ENCODE assay signal across 19 cellular contexts in the genomic region with DNA sequence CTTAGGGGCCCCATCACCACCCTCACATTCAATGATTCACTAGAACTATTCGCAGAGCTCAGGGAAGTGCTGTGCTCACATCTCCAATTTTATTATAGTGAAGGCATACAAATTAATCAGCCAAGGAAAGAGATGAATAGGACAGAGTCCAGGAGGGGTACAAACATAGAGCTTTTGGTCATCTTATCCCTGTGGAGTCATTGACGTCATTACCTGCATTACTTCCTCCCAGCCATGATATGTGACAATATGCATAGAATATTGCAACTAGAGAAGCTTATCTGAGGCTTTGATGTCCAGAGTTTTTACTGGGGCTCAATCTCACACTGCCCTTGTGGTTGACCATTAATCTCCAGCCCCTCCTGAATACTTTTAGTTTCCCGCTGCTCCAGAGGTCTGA. TPM values are rescaled to one million over a fixed set of nuclear protein-coding genes. Genes with fewer than 3 reads are reported as not detected.
DNase-seq lines count a peak whose midpoint lies in the region; ATAC-seq, FAIRE-seq and TF ChIP-seq lines count a peak whose summit lies in the region.
"Had no signal": no experiment of that assay in that cellular context is flagged by ENCODE, and none has a peak within 500 bp of the region (broad histone marks: within the 10 kb centered on the region; RNA-seq: fewer than 3 reads in every experiment).

No MANE protein-coding gene starts in this region.

- TF ChIP-seq RAD21 in K562 (CRISPR knock-in tag; conservative IDR thresholded peaks at IDR 0.05 in 1 of 2, IDR thresholded peaks at IDR 0.05 in 1 of 2) = no peak

- H3K27ac ChIP-seq in K562 (ENCODE audit: extremely low read depth, low read depth, low read length) = no peak overlapping the region
- H3K27ac ChIP-seq: ovary had no signal

- no peaks in the 10 kb centered on the region for H3K9me2 ChIP-seq in Loucy (replicated peaks; ENCODE audit: low read depth, low read length)

- no peak for TF ChIP-seq CTCF in Loucy (conservative IDR thresholded peaks at IDR 0.05; ENCODE audit: low read length)
- no peak for TF ChIP-seq CTCF in K562 (IDR thresholded peaks at IDR 0.05 in 2 of 3, conservative IDR thresholded peaks at IDR 0.05 in 1 of 3; ENCODE audit: insufficient read depth in 2 of 3, low read depth in 1 of 3, low read length in 3 of 3)
- TF ChIP-seq CTCF in osteocyte (IDR thresholded peaks at IDR 0.05) = no peak
- TF ChIP-seq CTCF in BE2C (IDR thresholded peaks at IDR 0.05; ENCODE audit: low read depth, low read length) = no peak

- peak overlapping the region; percentile 93 for H3K4me2 ChIP-seq in Loucy (ENCODE audit: low read depth, low read length, poor library complexity, severe bottlenecking)
- peak overlapping the region; percentile 78; the same call in 1 of the 2 replicates for H3K4me2 ChIP-seq in K562 (ENCODE audit: insufficient read depth, low read length)

- H3K27me3 ChIP-seq in Loucy (ENCODE audit: insufficient read depth, low read length, poor library complexity, severe bottlenecking) (no peaks in the 10 kb centered on the region), K562 (ENCODE audit: control insufficient read depth in 2 of 2, insufficient read depth in 2 of 2, low read length in 2 of 2) (no peaks in the 10 kb centered on the region), BE2C (no peaks in the 10 kb centered on the region)
- H3K27me3 ChIP-seq: ovary had no signal

- peaks cover 7% of the 10 kb centered on the region for H4K20me1 ChIP-seq in Loucy (ENCODE audit: insufficient read depth, low read length, poor library complexity, severe bottlenecking)
- H4K20me1 ChIP-seq in K562 (replicated peaks; ENCODE audit: control insufficient read depth, insufficient read depth, low read length) = no peaks in the 10 kb centered on the region

- no peaks in the 10 kb centered on the region for H3K36me3 Mint-ChIP-seq in activated naive CD4-positive, alpha-beta T cell treated with anti-CD3 and anti-CD28 coated beads for 36 hours (ENCODE audit: low read depth)
- H3K36me3 Mint-ChIP-seq in osteocyte (ENCODE audit: unreplicated experiment) = no peaks in the 10 kb centered on the region

- H3K27me3 Mint-ChIP-seq in activated naive CD4-positive, alpha-beta T cell treated with anti-CD3 and anti-CD28 coated beads for 36 hours (ENCODE audit: low read depth) = no peaks in the 10 kb centered on the region
- H3K27me3 Mint-ChIP-seq in osteocyte (ENCODE audit: unreplicated experiment) = no peaks in the 10 kb centered on the region

- POLR2A ChIA-PET in K562 (lab: Yijun Ruan, JAX) = interaction anchor here (0.6 to 1.2 kb wide), 5 partner anchors 16 to 1263 kb away, joined by 3 to 5 read pairs (median 3); no protein-coding TSS in a partner anchor

- TF ChIP-seq EP300 in K562 (IDR thresholded peaks at IDR 0.05; ENCODE audit: low read length) = no peak

- no peak for ATAC-seq in K562
- ATAC-seq: Right ventricle myocardium inferior had no signal

- H3K4me1 Mint-ChIP-seq in activated naive CD4-positive, alpha-beta T cell treated with anti-CD3 and anti-CD28 coated beads for 36 hours (ENCODE audit: low read depth) = peaks cover 28% of the 10 kb centered on the region
- H3K4me1 Mint-ChIP-seq in osteocyte (ENCODE audit: unreplicated experiment) = peaks cover 31% of the 10 kb centered on the region

- peaks cover 5% of the 10 kb centered on the region for H3F3A ChIP-seq in Loucy (ENCODE audit: low read depth)

- H3K36me3 ChIP-seq in Loucy (ENCODE audit: insufficient read depth, low read length) = no peaks in the 10 kb centered on the region
- H3K36me3 ChIP-seq in K562 (ENCODE audit: control insufficient read depth, insufficient read depth, low read length) = peaks cover 3% of the 10 kb centered on the region; the same call in 1 of the 3 replicates
- no peaks in the 10 kb centered on the region for H3K36me3 ChIP-seq in BE2C
- H3K36me3 ChIP-seq: ovary had no signal

- BruUV-seq in K562 (replicated peaks; lab: Mats Ljungman, UMichigan) = no TSS peak

- intact Hi-C loops in activated naive CD4-positive, alpha-beta T cell treated with anti-CD3 and anti-CD28 coated beads for 36 hours (cut with micrococcal nuclease) = loop anchor here (10.0 kb wide), 1 partner anchor 799 kb away; the partner anchor contains the start of gene PIAS1
- intact Hi-C loops in K562 (cut with micrococcal nuclease) = no loop called here

- in situ Hi-C loops in K562 (cut with MboI) = no loop called here

- H3K4me1 ChIP-seq in Loucy (ENCODE audit: insufficient read depth, low read length, poor library complexity, severe bottlenecking) (peaks cover 25% of the 10 kb centered on the region), K562 (replicated peaks in 1 of 2; ENCODE audit: control insufficient read depth in 2 of 2, insufficient read depth in 2 of 2, low read length in 2 of 2) (peaks cover 11 to 15% of the 10 kb centered on the region in 2 experiments; a peak in 4 of 5 replicates), BE2C (no peaks in the 10 kb centered on the region)

- H3K4me3 Mint-ChIP-seq in activated naive CD4-positive, alpha-beta T cell treated with anti-CD3 and anti-CD28 coated beads for 36 hours = peak overlapping the region; percentile 50
- H3K4me3 Mint-ChIP-seq in osteocyte (ENCODE audit: unreplicated experiment) = peak overlapping the region; percentile 57

- 39% methylated on average over 3 of the region's 3 CpGs for WGBS in K562 (ENCODE audit: insufficient coverage, low coverage, missing lambda C conversion rate)

- H3K9me1 ChIP-seq in K562 (ENCODE audit: control insufficient read depth, insufficient read depth, low read length) = no peaks in the 10 kb centered on the region

- no peak for DNase-seq in activated naive CD4-positive, alpha-beta T cell treated with anti-CD3 and anti-CD28 coated beads for 36 hours
- no peak for DNase-seq in activated naive CD4-positive, alpha-beta T cell treated with anti-CD3 and anti-CD28 coated beads, Interleukin-2, amount 50 U/mL, for 16 hours
- DNase-seq in K562 (ENCODE audit: extremely low read depth in 1 of 4, low spot score in 3 of 4) (peak in 2 of 4 experiments; percentile 11 to 18), osteocyte (ENCODE audit: extremely low spot score, unreplicated experiment) (no peak), NCI-H446 treated with DMSO at 0.1 percent for 48 hours (lab: John Stamatoyannopoulos, UW) (no peak), NCI-H1436 (lab: John Stamatoyannopoulos, UW) (no peak), BE2C (no peak)
- DNase-seq: activated gamma-delta T cell; hippocampal formation; Karpas-422; NCI-H226; ovary; stimulated activated CD4-positive, alpha-beta T cell treated with anti-CD3 and anti-CD28 coated beads, Interleukin-4, amount 100 ng/mL, for 1 hour; stimulated activated CD8-positive, alpha-beta memory T cell treated with anti-CD3 and anti-CD28 coated beads, Interleukin-4, amount 100 ng/mL, for 48 hours had no signal

- H2AFZ ChIP-seq in Loucy (ENCODE audit: low read length) (no peak overlapping the region), K562 (ENCODE audit: low read depth, low read length) (no peak overlapping the region)

- H3K79me2 ChIP-seq in Loucy (ENCODE audit: insufficient read depth, low read length) = peaks cover 29% of the 10 kb centered on the region
- peaks cover 34% of the 10 kb centered on the region for H3K79me2 ChIP-seq in K562 (ENCODE audit: control insufficient read depth, insufficient read depth, low read length)

- H3K27ac Mint-ChIP-seq in activated naive CD4-positive, alpha-beta T cell treated with anti-CD3 and anti-CD28 coated beads for 36 hours = no peak overlapping the region
- no peak overlapping the region for H3K27ac Mint-ChIP-seq in osteocyte (ENCODE audit: unreplicated experiment)

- no peaks in the 10 kb centered on the region for H3K9me3 Mint-ChIP-seq in activated naive CD4-positive, alpha-beta T cell treated with anti-CD3 and anti-CD28 coated beads for 36 hours
- H3K9me3 Mint-ChIP-seq in osteocyte (ENCODE audit: unreplicated experiment) = no peaks in the 10 kb centered on the region

- H3K4me3 ChIP-seq in Loucy (ENCODE audit: low read length, poor library complexity, severe bottlenecking) = no peak overlapping the region
- no peak overlapping the region for H3K4me3 ChIP-seq in K562
- no peak overlapping the region for H3K4me3 ChIP-seq in BE2C (ENCODE audit: low read depth, low read length)
- H3K4me3 ChIP-seq: ovary had no signal

- CTCF ChIA-PET in activated naive CD4-positive, alpha-beta T cell treated with anti-CD3 and anti-CD28 coated beads for 36 hours (lab: Charles Lee) = interaction anchor here (0.6 to 1.1 kb wide), 2 partner anchors 315 to 580 kb away, joined by 3 read pairs; no protein-coding TSS in a partner anchor
- CTCF ChIA-PET in K562 (lab: Yijun Ruan, JAX; ENCODE audit: low intra/inter-chr PET ratio) = interaction anchor here (0.6 kb wide), 1 partner anchor 580 kb away, joined by 4 read pairs; no protein-coding TSS in a partner anchor

- H3K9ac ChIP-seq in Loucy (ENCODE audit: low read depth, low read length, poor library complexity, severe bottlenecking) (no peak overlapping the region), K562 (ENCODE audit: insufficient read depth in 1 of 2, low read depth in 2 of 2, low read length in 2 of 2) (no peak overlapping the region)

- FAIRE-seq in K562 (lab: Jason Lieb, UNC) = no peak
- FAIRE-seq: bronchial epithelial cell, D721Med, H1 had no signal

- H3K9me3 ChIP-seq in Loucy (ENCODE audit: insufficient read depth, low read depth, low read length) (no peaks in the 10 kb centered on the region), K562 (replicated peaks; ENCODE audit: control insufficient read depth, insufficient read depth, low read depth, low read length) (no peaks in the 10 kb centered on the region), BE2C (no peaks in the 10 kb centered on the region)
- H3K9me3 ChIP-seq: ovary had no signal

- TF ChIP-seq POLR2A in K562 (conservative IDR thresholded peaks at IDR 0.05) = no peak

RNA-seq across cellular contexts. Expression of gene IQCH, which starts 1.5 kb away (rescaled TPM):
- total RNA-seq in activated naive CD4-positive, alpha-beta T cell treated with anti-CD3 and anti-CD28 coated beads for 36 hours = 1 to 10 TPM in 1 of 2 experiments, under 1 TPM in 1; 0.98 to 1.4 TPM
- total RNA-seq in K562 (2011; cell fraction: chromatin; rRNA removed; ENCODE audit: low replicate concordance) = 7.3 and 15.4 TPM in 2 replicates
- 3.8 and 4.3 TPM in 2 replicates for total RNA-seq in K562 (2011; cell fraction: nucleolus; rRNA removed)
- 10.1 and 19.7 TPM in 2 replicates for total RNA-seq in K562 (2011; cell fraction: nucleoplasm; rRNA removed)
- total RNA-seq in K562 (2014; rRNA removed) = 1.8 TPM in 2 replicates
- total RNA-seq in K562 (2014; rRNA removed; fragmentation: Illumina TruSeq; extraction: Trizol) = 3.4 and 4.9 TPM in 2 replicates
- 3.5 and 4.0 TPM in 2 replicates for total RNA-seq in K562 (2015; rRNA removed; fragmentation: Illumina TruSeq; extraction: Trizol)
- total RNA-seq in K562 (2021) = 1.9 and 3.2 TPM in 2 replicates
- 2.2 and 3.9 TPM in 2 replicates for polyA plus RNA-seq in K562 (2011; rRNA removed)
- 0.46 and 0.96 TPM in 2 replicates for polyA plus RNA-seq in K562 (2011; cell fraction: cytosol; rRNA removed)
- polyA plus RNA-seq in K562 (2011; cell fraction: nucleus; rRNA removed) = 2.2 and 2.6 TPM in 2 replicates
- 2.0 and 3.1 TPM in 2 replicates for polyA plus RNA-seq in K562 (2012)
- 1.7 and 2.1 TPM in 2 replicates for polyA plus RNA-seq in K562 (2014; fragmentation: Illumina TruSeq; extraction: Trizol)
- polyA plus RNA-seq in K562 (2014; fragmentation: Nextera tagmentation; extraction: Ambion mirVana) = 1 to 10 TPM; 2.5 to 2.7 TPM
- polyA plus RNA-seq in K562 (2014; rRNA removed) = 1.8 and 1.9 TPM in 2 replicates
- polyA minus RNA-seq in K562 (2011; rRNA and poly(A)+ RNA removed) = 6.9 and 8.0 TPM in 2 replicates
- 2.6 and 2.7 TPM in 2 replicates for polyA minus RNA-seq in K562 (2011; cell fraction: cytosol; rRNA and poly(A)+ RNA removed)
- 3.0 and 6.3 TPM in 2 replicates for polyA minus RNA-seq in K562 (2011; cell fraction: nucleus; rRNA and poly(A)+ RNA removed)
- 1.2 and 2.0 TPM in 2 replicates for total RNA-seq in osteocyte
- polyA plus RNA-seq in BE2C (2012; ENCODE audit: insufficient read depth, insufficient read length, low read depth) = not detected

RNA-seq across cellular contexts. Expression of gene AAGAB, which starts 1.6 kb away (rescaled TPM):
- 10 to 100 TPM; 47.2 to 48.8 TPM for total RNA-seq in activated naive CD4-positive, alpha-beta T cell treated with anti-CD3 and anti-CD28 coated beads for 36 hours
- total RNA-seq in K562 (2011; cell fraction: chromatin; rRNA removed; ENCODE audit: low replicate concordance) = 33.5 and 35.6 TPM in 2 replicates
- 28.7 and 29.0 TPM in 2 replicates for total RNA-seq in K562 (2011; cell fraction: nucleolus; rRNA removed)
- total RNA-seq in K562 (2011; cell fraction: nucleoplasm; rRNA removed) = 29.0 and 42.4 TPM in 2 replicates
- total RNA-seq in K562 (2014; rRNA removed) = 48.8 and 50.9 TPM in 2 replicates
- total RNA-seq in K562 (2014; rRNA removed; fragmentation: Illumina TruSeq; extraction: Trizol) = 68.8 and 79.5 TPM in 2 replicates
- total RNA-seq in K562 (2015; rRNA removed; fragmentation: Illumina TruSeq; extraction: Trizol) = 63.6 and 66.0 TPM in 2 replicates
- 55.9 and 58.6 TPM in 2 replicates for total RNA-seq in K562 (2021)
- polyA plus RNA-seq in K562 (2011; rRNA removed) = 54.0 and 86.3 TPM in 2 replicates
- polyA plus RNA-seq in K562 (2011; cell fraction: cytosol; rRNA removed) = 36.8 and 39.9 TPM in 2 replicates
- polyA plus RNA-seq in K562 (2011; cell fraction: nucleus; rRNA removed) = 20.6 and 25.8 TPM in 2 replicates
- 47.5 and 61.1 TPM in 2 replicates for polyA plus RNA-seq in K562 (2012)
- polyA plus RNA-seq in K562 (2014; fragmentation: Illumina TruSeq; extraction: Trizol) = 55.5 and 58.3 TPM in 2 replicates
- polyA plus RNA-seq in K562 (2014; fragmentation: Nextera tagmentation; extraction: Ambion mirVana) = 100 to 1,000 TPM in 1 of 2 experiments, 10 to 100 TPM in 1; 17.8 to 109 TPM
- polyA plus RNA-seq in K562 (2014; rRNA removed) = 48.9 and 53.2 TPM in 2 replicates
- polyA minus RNA-seq in K562 (2011; rRNA and poly(A)+ RNA removed) = 132 and 155 TPM in 2 replicates
- 30.4 and 36.5 TPM in 2 replicates for polyA minus RNA-seq in K562 (2011; cell fraction: cytosol; rRNA and poly(A)+ RNA removed)
- 42.8 and 47.0 TPM in 2 replicates for polyA minus RNA-seq in K562 (2011; cell fraction: nucleus; rRNA and poly(A)+ RNA removed)
- 32.8 TPM in 2 replicates for total RNA-seq in osteocyte
- 55.1 TPM for polyA plus RNA-seq in BE2C (2012; ENCODE audit: insufficient read depth, insufficient read length, low read depth)
